ENCODE assay signal across 8 cellular contexts in the genomic region with DNA sequence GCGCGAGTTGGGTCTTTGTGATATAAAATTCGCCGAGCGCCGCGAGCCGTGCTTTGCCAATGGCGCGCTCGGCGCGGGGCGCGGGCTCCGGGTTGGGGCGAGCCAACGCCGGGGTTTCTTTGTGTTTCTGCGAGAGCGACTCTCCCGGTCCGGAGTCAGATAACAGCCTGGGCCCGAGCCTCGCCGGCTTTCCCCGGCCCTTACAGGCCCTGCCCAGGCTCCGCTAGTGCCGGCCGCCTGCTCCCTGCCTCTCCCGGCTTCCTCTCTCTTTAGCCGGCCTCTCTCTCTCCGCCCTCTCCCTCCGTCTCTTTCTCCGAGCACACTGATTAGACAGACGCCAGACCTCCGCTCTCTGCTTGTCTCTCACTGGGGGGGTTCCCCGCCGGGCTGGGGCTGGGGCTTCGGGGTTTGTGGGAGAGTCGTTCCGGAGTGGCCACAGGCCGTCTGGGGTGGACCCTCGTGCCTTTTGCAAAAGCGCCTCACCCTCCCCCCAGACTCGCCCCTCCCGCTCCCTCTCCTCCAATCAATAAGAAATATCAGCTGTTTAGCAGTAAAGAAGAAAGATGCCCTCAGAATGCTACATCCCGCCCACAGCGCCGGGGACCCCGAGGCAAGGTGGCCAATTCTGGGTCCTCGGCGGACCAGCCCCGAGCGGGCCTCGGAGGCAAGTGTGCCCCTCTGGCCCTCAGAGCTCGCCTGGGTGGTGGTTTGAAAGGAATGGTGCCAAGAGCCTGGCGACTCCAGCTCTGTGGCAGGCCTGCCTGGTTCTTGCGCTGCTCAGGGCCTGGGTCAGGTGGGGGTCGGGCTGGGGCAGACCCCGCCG. TPM values are rescaled to one million over a fixed set of nuclear protein-coding genes. Genes with fewer than 3 reads are reported as not detected.
DNase-seq lines count a peak whose midpoint lies in the region; TF ChIP-seq lines count a peak whose summit lies in the region.

No MANE protein-coding gene starts in this region.

- in situ Hi-C loops in G401 (cut with HindIII; ENCODE audit: low sequenced_read_pairs), result no loop called here

- TF ChIP-seq POLR2A in vagina (IDR thresholded peaks at IDR 0.05), result no peak

- H3K36me3 ChIP-seq in mesodermal cell (ENCODE audit: control insufficient read depth, insufficient read depth, low read length) (peaks cover 13% of the 10 kb centered on the region), vagina (peaks cover 0 to 22% of the 10 kb centered on the region in 2 donors)

- no peak for TF ChIP-seq CTCF in vagina (IDR thresholded peaks at IDR 0.05)

- H3K9me3 ChIP-seq in mesodermal cell (ENCODE audit: control insufficient read depth, low read length) (no peaks in the 10 kb centered on the region), vagina (no peaks in the 10 kb centered on the region)

- 1% methylated on average over 33 to 40 of the region's 62 CpGs for WGBS in mesodermal cell (ENCODE audit: insufficient coverage in 2 of 2), 2 experiments

- H3K27ac ChIP-seq in mesodermal cell (ENCODE audit: low read depth, low read length, severe bottlenecking) (peak overlapping the region; percentile 45), vagina (peak overlapping the region; percentile 99)

- H3K4me1 ChIP-seq in mesodermal cell (ENCODE audit: control insufficient read depth, insufficient read depth, low read length, poor library complexity, severe bottlenecking) (peaks cover 28% of the 10 kb centered on the region), vagina (peaks cover 12% of the 10 kb centered on the region)

- DNase-seq in G401 (ENCODE audit: low spot score) (peak; percentile 60), NCI-H2171 (lab: John Stamatoyannopoulos, UW) (peak; percentile 31), dermis blood vessel endothelial cell (peak; percentile 55), vagina (ENCODE audit: extremely low spot score in 2 of 2) (no peak), inferior parietal cortex (ENCODE audit: extremely low spot score) (no peak)
- DNase-seq in stimulated activated CD4-positive, alpha-beta T cell treated with anti-CD3 and anti-CD28 coated beads, Interleukin-1b, Interleukin-23, amount 100 ng/mL, for 48 hours, result no peak
- no peak for DNase-seq in activated CD8-positive, alpha-beta memory T cell treated with anti-CD3 and anti-CD28 coated beads, Interleukin-2, amount 50 U/mL, for 4 hours

- H3K27me3 ChIP-seq in vagina, result no peaks in the 10 kb centered on the region

- H3K4me3 ChIP-seq in mesodermal cell (ENCODE audit: extremely low read depth, insufficient read depth, low read length, poor library complexity, severe bottlenecking), result peak overlapping the region; percentile 57
- peak overlapping the region; percentile 67 to 85 for H3K4me3 ChIP-seq in vagina

- intact Hi-C loops in vagina (cut with DNase I), result loop anchor here (5.0 to 10.0 kb wide), 4 partner anchors 559 to 1071 kb away; no protein-coding TSS in a partner anchor

RNA-seq across cellular contexts. Expression of a gene that starts 2.9 kb away (rescaled TPM):
- 2.3 and 3.6 TPM in 2 replicates for total RNA-seq in G401 (2014; rRNA removed; shearing (Covaris generic))
- total RNA-seq in dermis blood vessel endothelial cell (14.0 and 36.6 TPM in 2 replicates), vagina (39.8 TPM)
- 8.3 TPM for polyA plus RNA-seq in mesodermal cell (2013, experiment 1 of 2)
- polyA plus RNA-seq in mesodermal cell (2013, experiment 2 of 2), result 6.9 TPM

Comparison
In these comparisons a context has a peak if more than half of its experiments do, and no peak if none do; other contexts are left out.
1. DNase-seq: peak in G401 (single experiment), NCI-H2171 (single experiment) and dermis blood vessel endothelial cell (single experiment); none in vagina (0 of 2), inferior parietal cortex (single experiment), stimulated activated CD4-positive, alpha-beta T cell treated with anti-CD3 and anti-CD28 coated beads, Interleukin-1b, Interleukin-23, amount 100 ng/mL, for 48 hours (single experiment) and activated CD8-positive, alpha-beta memory T cell treated with anti-CD3 and anti-CD28 coated beads, Interleukin-2, amount 50 U/mL, for 4 hours (single experiment).